10 cellular contexts compared by ENCODE assay signal in the genomic region with DNA sequence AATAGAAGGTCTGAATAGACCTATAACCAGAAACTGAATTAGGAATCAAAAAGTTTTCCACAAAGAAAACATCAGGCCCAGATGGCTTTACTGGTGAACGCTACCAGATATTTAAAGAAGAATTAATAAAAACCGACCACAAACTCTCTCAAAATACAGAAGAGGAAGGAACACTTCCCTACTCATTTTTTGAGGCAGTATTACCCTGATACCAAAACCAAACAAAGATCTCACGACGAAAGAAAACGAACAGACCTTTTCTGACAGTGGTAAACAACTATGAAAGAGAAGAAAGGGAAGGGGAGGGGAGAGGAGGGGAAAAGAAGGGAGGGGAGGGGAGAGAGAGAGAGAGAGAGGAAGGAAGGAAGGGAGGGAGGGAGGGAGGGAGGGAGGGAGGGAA. TPM values are rescaled to one million over a fixed set of nuclear protein-coding genes. Genes with fewer than 3 reads are reported as not detected.
DNase-seq lines count a peak whose midpoint lies in the region; ATAC-seq and TF ChIP-seq lines count a peak whose summit lies in the region.
"Had no signal": no experiment of that assay in that cellular context is flagged by ENCODE, and none has a peak within 500 bp of the region (broad histone marks: within the 10 kb centered on the region; RNA-seq: fewer than 3 reads in every experiment).

No MANE protein-coding gene starts in this region.

- ATAC-seq in GM18870 (IDR thresholded peaks at IDR 0.05; ENCODE audit: unreplicated experiment) = peak; percentile 35
- no peak for ATAC-seq in activated naive CD8-positive, alpha-beta T cell treated with anti-CD3 and anti-CD28 coated beads, Interleukin-2, amount 50 U/mL, for 24 hours
- ATAC-seq in HG03025 (IDR thresholded peaks at IDR 0.05; ENCODE audit: low FRiP score, unreplicated experiment) = no peak
- ATAC-seq: PC-3 had no signal

- no peak for TF ChIP-seq EP300 in ovary (IDR thresholded peaks at IDR 0.05)

- H3K4me3 ChIP-seq in BLaER1 treated with 17β-estradiol and CSF1 and Interleukin-3, amounts not matched to agents 10 nM and 100 nM = peak overlapping the region in 5 of 10 experiments; percentile 5 to 36 (median 24); a peak in 9 of 20 replicates
- H3K4me3 ChIP-seq in coronary artery = no peak overlapping the region
- H3K4me3 ChIP-seq in ovary = no peak overlapping the region
- no peak overlapping the region for H3K4me3 ChIP-seq in brain microvascular endothelial cell (ENCODE audit: low read depth, low read length)

- H3K27me3 ChIP-seq in BLaER1 treated with 17β-estradiol and CSF1 and Interleukin-3, amounts not matched to agents 10 nM and 100 nM = no peaks in the 10 kb centered on the region
- H3K27me3 ChIP-seq in ovary (no peaks in the 10 kb centered on the region), brain microvascular endothelial cell (replicated peaks) (no peaks in the 10 kb centered on the region)

- no peaks in the 10 kb centered on the region for H3K9me3 Mint-ChIP-seq in activated naive CD8-positive, alpha-beta T cell treated with anti-CD3 and anti-CD28 coated beads, Interleukin-2, amount 50 U/mL, for 24 hours

- peak overlapping the region; percentile 30 for H3K4me3 Mint-ChIP-seq in activated naive CD8-positive, alpha-beta T cell treated with anti-CD3 and anti-CD28 coated beads, Interleukin-2, amount 50 U/mL, for 24 hours

- peak overlapping the region in 9 of 11 experiments; percentile 28 to 67 (median 55); a peak in 15 of 22 replicates for H3K9ac ChIP-seq in BLaER1 treated with 17β-estradiol and CSF1 and Interleukin-3, amounts not matched to agents 10 nM and 100 nM

- H3K36me3 ChIP-seq in BLaER1 treated with 17β-estradiol and CSF1 and Interleukin-3, amounts not matched to agents 10 nM and 100 nM = peaks cover 0 to 15% (median 0%) of the 10 kb centered on the region in 11 experiments; a peak in 3 of 22 replicates
- no peaks in the 10 kb centered on the region for H3K36me3 ChIP-seq in ovary
- no peaks in the 10 kb centered on the region for H3K36me3 ChIP-seq in brain microvascular endothelial cell (replicated peaks)

- H3K27ac Mint-ChIP-seq in activated naive CD8-positive, alpha-beta T cell treated with anti-CD3 and anti-CD28 coated beads, Interleukin-2, amount 50 U/mL, for 24 hours = peak overlapping the region; percentile 79

- no peak for TF ChIP-seq POLR2A in ovary (IDR thresholded peaks at IDR 0.05)

- TF ChIP-seq CTCF in coronary artery (IDR thresholded peaks at IDR 0.05) (no peak), ovary (IDR thresholded peaks at IDR 0.05) (no peak), brain microvascular endothelial cell (IDR thresholded peaks at IDR 0.05; ENCODE audit: low read depth, low read length, missing control alignments) (no peak)

- H3K4me1 ChIP-seq in BLaER1 treated with 17β-estradiol and CSF1 and Interleukin-3, amounts not matched to agents 10 nM and 100 nM = peaks cover 76 to 95% (median 82%) of the 10 kb centered on the region in 10 experiments
- H3K4me1 ChIP-seq in ovary (ENCODE audit: insufficient read depth) = peaks cover 14% of the 10 kb centered on the region

- H3K27me3 Mint-ChIP-seq in activated naive CD8-positive, alpha-beta T cell treated with anti-CD3 and anti-CD28 coated beads, Interleukin-2, amount 50 U/mL, for 24 hours = no peaks in the 10 kb centered on the region

- 87 to 92% (median 89%) methylated on average over 5 of the region's 5 CpGs for WGBS in ovary, 3 donors

- in situ Hi-C loops in KBM-7 (cut with MboI; ENCODE audit: low pct_unique_long_range_greater_than_20kb, low sequenced_read_pairs) (no loop called here), brain microvascular endothelial cell (cut with HindIII; ENCODE audit: low pct_ligation_motif_present, low sequenced_read_pairs) (no loop called here)

- peaks cover 0 to 63% (median 6%) of the 10 kb centered on the region in 11 experiments; a peak in 10 of 22 replicates for H4K20me1 ChIP-seq in BLaER1 treated with 17β-estradiol and CSF1 and Interleukin-3, amounts not matched to agents 10 nM and 100 nM

- H3K36me3 Mint-ChIP-seq in activated naive CD8-positive, alpha-beta T cell treated with anti-CD3 and anti-CD28 coated beads, Interleukin-2, amount 50 U/mL, for 24 hours (ENCODE audit: low read depth) = peaks cover 5% of the 10 kb centered on the region

- DNase-seq in KBM-7 (peak; percentile 50), coronary artery (ENCODE audit: low spot score) (no peak), ovary (no peak), brain microvascular endothelial cell (no peak)
- DNase-seq in activated naive CD8-positive, alpha-beta T cell treated with anti-CD3 and anti-CD28 coated beads, Interleukin-2, amount 50 U/mL, for 24 hours = no peak
- DNase-seq: PC-3, retina had no signal

- intact Hi-C loops in ovary (cut with DNase I) = loop anchor here in 1 of 4 donors (10.0 kb wide), 1 partner anchor 1051 kb away; no protein-coding TSS in a partner anchor

- H3K9me3 ChIP-seq in BLaER1 treated with 17β-estradiol and CSF1 and Interleukin-3, amounts not matched to agents 10 nM and 100 nM (replicated peaks in 1 of 11) = peaks cover 0 to 28% (median 0%) of the 10 kb centered on the region in 11 experiments; a peak in 7 of 22 replicates
- H3K9me3 ChIP-seq in ovary = no peaks in the 10 kb centered on the region

- peak overlapping the region; percentile 28 to 100 (median 75); a peak in 20 of 22 replicates for H3K27ac ChIP-seq in BLaER1 treated with 17β-estradiol and CSF1 and Interleukin-3, amounts not matched to agents 10 nM and 100 nM
- H3K27ac ChIP-seq in coronary artery = no peak overlapping the region
- no peak overlapping the region for H3K27ac ChIP-seq in ovary
- H3K27ac ChIP-seq in brain microvascular endothelial cell = no peak overlapping the region

- H3K4me1 Mint-ChIP-seq in activated naive CD8-positive, alpha-beta T cell treated with anti-CD3 and anti-CD28 coated beads, Interleukin-2, amount 50 U/mL, for 24 hours = peaks cover 88% of the 10 kb centered on the region

- H3K4me2 ChIP-seq in BLaER1 treated with 17β-estradiol and CSF1 and Interleukin-3, amounts not matched to agents 10 nM and 100 nM = peak overlapping the region; percentile 51 to 98 (median 72); a peak in 21 of 22 replicates

RNA-seq across cellular contexts. Expression of a gene that starts 13.5 kb away (rescaled TPM):
- total RNA-seq in ovary = 100 to 1,000 TPM in 3 of 7 donors, 10 to 100 TPM in 4; 77.9 to 226 (median 88.3) TPM
- 100 to 1,000 TPM in 1 of 2 donors, 10 to 100 TPM in 1; 35.8 to 120 TPM for polyA plus RNA-seq in ovary

Comparison
In these comparisons a context has a peak if more than half of its experiments do, and no peak if none do; other contexts are left out.
1. H3K27ac ChIP-seq: peak in BLaER1 treated with 17β-estradiol and CSF1 and Interleukin-3, amounts not matched to agents 10 nM and 100 nM (11 of 11); none in coronary artery (0 of 2), ovary (0 of 2) and brain microvascular endothelial cell (single experiment).